ENCODE assay signal across 21 cellular contexts in the genomic region with DNA sequence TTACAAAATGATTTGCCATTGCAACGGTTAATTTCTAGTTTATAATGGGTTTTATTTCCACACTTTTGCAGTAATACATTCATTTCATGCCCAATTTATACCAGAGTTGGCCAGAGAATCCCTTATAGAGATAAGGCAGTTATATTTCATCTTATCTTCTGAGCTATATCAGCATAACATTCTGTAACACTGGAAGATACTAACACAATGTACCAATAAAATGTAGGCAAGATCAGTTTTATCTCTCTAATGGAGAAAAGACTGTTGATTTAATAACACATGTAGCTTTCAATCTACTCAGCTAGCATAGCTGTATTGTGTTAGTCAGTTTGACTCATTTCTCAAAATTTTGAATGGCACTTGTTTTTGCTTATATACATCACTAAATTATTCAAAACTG.
DNase-seq lines count a peak whose midpoint lies in the region; ATAC-seq and TF ChIP-seq lines count a peak whose summit lies in the region.
"Had no signal": no experiment of that assay in that cellular context is flagged by ENCODE, and none has a peak within 500 bp of the region (broad histone marks: within the 10 kb centered on the region; RNA-seq: fewer than 3 reads in every experiment).

No MANE protein-coding gene starts in this region.

- H3K27ac ChIP-seq in 22Rv1 (peak overlapping the region; percentile 51), VCaP (peak overlapping the region; percentile 73)
- H3K27ac ChIP-seq: A549 had no signal

- no peak for ATAC-seq in GM21447 (IDR thresholded peaks at IDR 0.05; ENCODE audit: unreplicated experiment)
- ATAC-seq: A549; CD8-positive, alpha-beta T cell; GM12878 had no signal

- no peak for TF ChIP-seq CTCF in 22Rv1 (IDR thresholded peaks at IDR 0.05)
- TF ChIP-seq CTCF in VCaP (conservative IDR thresholded peaks at IDR 0.05), result no peak

- in situ Hi-C loops in KBM-7 (cut with MboI; ENCODE audit: low pct_unique_long_range_greater_than_20kb, low sequenced_read_pairs), result no loop called here

- DNase-seq in KBM-7 (peak; percentile 54), OCI-M1 (lab: John Stamatoyannopoulos, UW) (peak; percentile 54), CD1c-positive myeloid dendritic cell (ENCODE audit: extremely low spot score) (no peak), NK-92 (lab: John Stamatoyannopoulos, UW; ENCODE audit: unreplicated experiment) (no peak)
- no peak for DNase-seq in activated CD4-positive, alpha-beta T cell treated with anti-CD3 and anti-CD28 coated beads, Interleukin-2, amount 50 U/mL, for 48 hours
- DNase-seq: 8988T; ACHN; C1 segment of cervical spinal cord; Caco-2; CD4-positive, CD25-positive, alpha-beta regulatory T cell; CD8-positive, alpha-beta T cell; DMS 273 treated with DMSO at 0.1 percent for 48 hours; DMS79; EL; GDM1; GOT3 had no signal

Comparison
In these comparisons a context has a peak if more than half of its experiments do, and no peak if none do; other contexts are left out.
1. DNase-seq: peak in KBM-7 (single experiment) and OCI-M1 (single experiment); none in CD1c-positive myeloid dendritic cell (single experiment), activated CD4-positive, alpha-beta T cell treated with anti-CD3 and anti-CD28 coated beads, Interleukin-2, amount 50 U/mL, for 48 hours (0 of 2) and NK-92 (single experiment).